ENCODE assay signal across 25 cellular contexts in the genomic region with DNA sequence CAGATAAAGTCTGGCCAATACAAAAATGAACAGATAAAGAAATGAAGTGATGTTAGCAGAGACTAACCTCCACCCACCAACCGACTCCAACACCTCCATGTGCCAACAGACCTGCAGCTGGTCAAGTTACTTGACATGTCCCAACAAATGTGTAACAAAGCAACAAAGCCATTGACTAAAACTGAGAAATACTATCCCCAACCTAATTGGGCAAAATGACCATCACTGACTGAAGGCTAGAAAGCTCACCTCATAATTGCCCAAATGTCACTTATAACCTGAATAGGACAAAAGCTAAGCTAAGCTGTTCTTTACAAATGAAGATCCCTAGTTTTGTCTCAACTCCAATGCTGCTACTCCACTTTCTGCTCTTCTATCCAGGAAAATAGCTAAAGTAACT. TPM values are rescaled to one million over a fixed set of nuclear protein-coding genes. Genes with fewer than 3 reads are reported as not detected.
"Had no signal": no experiment of that assay in that cellular context is flagged by ENCODE, and none has a peak within 500 bp of the region (broad histone marks: within the 10 kb centered on the region; RNA-seq: fewer than 3 reads in every experiment).

No MANE protein-coding gene starts in this region.

- FAIRE-seq: colon, keratinocyte had no signal

- H3K27ac Mint-ChIP-seq: activated CD4-positive, alpha-beta T cell treated with anti-CD3 and anti-CD28 coated beads for 36 hours; activated naive CD4-positive, alpha-beta T cell treated with anti-CD3 and anti-CD28 coated beads, Interleukin-2, amount 10 ng/mL, durations not matched to agents 7 days and 5 days; activated T-cell treated with anti-CD3 and anti-CD28 coated beads, Interleukin-2, amount 50 U/mL, for 24 hours; natural killer cell treated with Interleukin-12 subunit alpha and Interleukin-12 subunit beta and Interleukin-15 and Interleukin-18, amount 100 ng/mL, for 72 hours had no signal

- H3K4me1 ChIP-seq: prostate gland, uterus had no signal

- H3K4me3 Mint-ChIP-seq: activated CD4-positive, alpha-beta T cell treated with anti-CD3 and anti-CD28 coated beads for 36 hours; activated naive CD4-positive, alpha-beta T cell treated with anti-CD3 and anti-CD28 coated beads, Interleukin-2, amount 10 ng/mL, durations not matched to agents 7 days and 5 days; activated T-cell treated with anti-CD3 and anti-CD28 coated beads, Interleukin-2, amount 50 U/mL, for 24 hours; natural killer cell treated with Interleukin-12 subunit alpha and Interleukin-12 subunit beta and Interleukin-15 and Interleukin-18, amount 100 ng/mL, for 72 hours had no signal

- H3K27ac ChIP-seq: dorsolateral prefrontal cortex, epithelial cell of prostate, prostate gland, right atrium auricular region, tibial artery, uterus had no signal

- H3K9me3 Mint-ChIP-seq: activated naive CD4-positive, alpha-beta T cell treated with anti-CD3 and anti-CD28 coated beads, Interleukin-2, amount 10 ng/mL, durations not matched to agents 7 days and 5 days; activated T-cell treated with anti-CD3 and anti-CD28 coated beads, Interleukin-2, amount 50 U/mL, for 24 hours; natural killer cell treated with Interleukin-12 subunit alpha and Interleukin-12 subunit beta and Interleukin-15 and Interleukin-18, amount 100 ng/mL, for 72 hours had no signal

- H3K36me3 Mint-ChIP-seq: natural killer cell treated with Interleukin-12 subunit alpha and Interleukin-12 subunit beta and Interleukin-15 and Interleukin-18, amount 100 ng/mL, for 72 hours had no signal

- ATAC-seq: activated CD4-positive, alpha-beta T cell treated with anti-CD3 and anti-CD28 coated beads for 36 hours; natural killer cell treated with Interleukin-12 subunit alpha and Interleukin-12 subunit beta and Interleukin-15 and Interleukin-18, amount 100 ng/mL, for 72 hours; stimulated activated naive CD8-positive, alpha-beta T cell treated with anti-CD3 and anti-CD28 coated beads, Interleukin-15, Interleukin-2, amounts not matched to agents 100 U/mL and 50 U/mL, for 24 hours had no signal

- DNase-seq: activated CD4-positive, alpha-beta T cell treated with anti-CD3 and anti-CD28 coated beads for 36 hours; activated CD4-positive, alpha-beta T cell treated with anti-CD3 and anti-CD28 coated beads, Interleukin-2, amount 50 U/mL, for 48 hours; activated effector memory CD4-positive, alpha-beta T cell treated with Interleukin-2 at 50 U/mL for 16 hours; activated naive CD4-positive, alpha-beta T cell treated with anti-CD3 and anti-CD28 coated beads, Interleukin-2, amount 10 ng/mL, durations not matched to agents 7 days and 5 days; activated T-cell treated with anti-CD3 and anti-CD28 coated beads, Interleukin-2, amount 50 U/mL, for 24 hours; caudate nucleus; dorsolateral prefrontal cortex; foreskin fibroblast; hippocampal formation; occipital lobe; stimulated activated CD4-positive, alpha-beta T cell treated with anti-CD3 and anti-CD28 coated beads, Interleukin-2, amount 100 ng/mL, for 24 hours; stimulated activated naive CD8-positive, alpha-beta T cell treated with anti-CD3 and anti-CD28 coated beads, Interleukin-15, Interleukin-2, amounts not matched to agents 100 U/mL and 50 U/mL, for 24 hours; substantia nigra; SW 1271; tibial artery; uterus had no signal

- H3K36me3 ChIP-seq: prostate gland, right atrium auricular region, tibial artery, uterus had no signal

- H3K27me3 ChIP-seq: dorsolateral prefrontal cortex, right atrium auricular region, tibial artery, uterus had no signal

- H3K4me3 ChIP-seq: dorsolateral prefrontal cortex, lung, prostate gland, right atrium auricular region, tibial artery, uterus had no signal

- H3K27me3 Mint-ChIP-seq: activated CD4-positive, alpha-beta T cell treated with anti-CD3 and anti-CD28 coated beads for 36 hours; activated naive CD4-positive, alpha-beta T cell treated with anti-CD3 and anti-CD28 coated beads, Interleukin-2, amount 10 ng/mL, durations not matched to agents 7 days and 5 days; activated T-cell treated with anti-CD3 and anti-CD28 coated beads, Interleukin-2, amount 50 U/mL, for 24 hours; natural killer cell treated with Interleukin-12 subunit alpha and Interleukin-12 subunit beta and Interleukin-15 and Interleukin-18, amount 100 ng/mL, for 72 hours had no signal

- H3K9me3 ChIP-seq: prostate gland, right atrium auricular region, tibial artery, uterus had no signal

RNA-seq across cellular contexts. Expression of a gene that starts 10.0 kb away (rescaled TPM):
- total RNA-seq: occipital lobe; right atrium auricular region; skeletal muscle tissue; T-helper 2 cell treated with Interferon-gamma antibody and Interleukin-4, amounts not matched to agents 100 ng/mL and 5 ng/mL, for 36 hours; uterus had no signal
